9 cellular contexts compared by ENCODE assay signal in genomic region chr18:809985-810642, GRCh38. TPM values are rescaled to one million over a fixed set of nuclear protein-coding genes. Genes with fewer than 3 reads are reported as not detected.
A peak's percentile ranks its signal among the peaks of the same experiment; 100 is the strongest.
DNase-seq lines count a peak whose midpoint lies in the region; ATAC-seq, FAIRE-seq and TF ChIP-seq lines count a peak whose summit lies in the region.
"Had no signal": no experiment of that assay in that cellular context is flagged by ENCODE, and none has a peak within 500 bp of the region (broad histone marks: within the 10 kb centered on the region; RNA-seq: fewer than 3 reads in every experiment).

No MANE protein-coding gene starts in this region.

- TF ChIP-seq RAD21 in A549 (conservative IDR thresholded peaks at IDR 0.05 in 1 of 2, IDR thresholded peaks at IDR 0.05 in 1 of 2), result no peak

- DNase-seq in A549 (ENCODE audit: low read depth in 1 of 2, low spot score in 1 of 2), result no peak
- DNase-seq in epithelial cell of proximal tubule (ENCODE audit: low read depth), result no peak
- DNase-seq in epidermal melanocyte (ENCODE audit: insufficient read length, low spot score), result no peak
- no peak for DNase-seq in T1000 (lab: John Stamatoyannopoulos, UW)
- DNase-seq in NCI-H1105 (lab: John Stamatoyannopoulos, UW), result no peak
- DNase-seq in T-helper 9 cell, result no peak

- POLR2A ChIA-PET in A549 (lab: Yijun Ruan, JAX), result no interaction called here

- peaks cover 13% of the 10 kb centered on the region; the same call in 1 of the 2 replicates for H4K20me1 ChIP-seq in KMS-11 (ENCODE audit: insufficient read depth)

- peaks cover 58% of the 10 kb centered on the region for H3K79me2 ChIP-seq in KMS-11 (ENCODE audit: insufficient read depth, low read depth)

- H3K4me1 ChIP-seq in A549, result peaks cover 8% of the 10 kb centered on the region; the same call in 2 of the 3 replicates
- H3K4me1 ChIP-seq in KMS-11 (ENCODE audit: low read depth, poor library complexity, severe bottlenecking), result peaks cover 72% of the 10 kb centered on the region

- no peaks in the 10 kb centered on the region for H3K27me3 ChIP-seq in KMS-11 (ENCODE audit: insufficient read depth, low read depth)

- 66% methylated on average over 6 of the region's 6 CpGs for WGBS in A549 (ENCODE audit: missing lambda C conversion rate)

- H3K4me3 ChIP-seq in A549 (peak overlapping the region; percentile 98; the same call in 1 of the 3 replicates), KMS-11 (IDR thresholded peaks at IDR 0.05; ENCODE audit: insufficient read depth, low read depth, low read length) (no peak overlapping the region), epithelial cell of proximal tubule (ENCODE audit: low read depth, low read length) (peak overlapping the region; percentile 98)

- no peaks in the 10 kb centered on the region for H3K9me3 ChIP-seq in A549

- H3K9ac ChIP-seq in KMS-11, result no peak overlapping the region; the same call in 1 of the 2 replicates

- ATAC-seq in A549 (no peak), GM19438 (IDR thresholded peaks at IDR 0.05; ENCODE audit: low read depth, unreplicated experiment) (peak; percentile 17)

- no peak for TF ChIP-seq POLR2A in A549 (IDR thresholded peaks at IDR 0.05; ENCODE audit: low read length)

- no peak overlapping the region for H2AFZ ChIP-seq in KMS-11 (ENCODE audit: low read depth)

- no peaks in the 10 kb centered on the region for H3K36me3 ChIP-seq in KMS-11 (ENCODE audit: insufficient read depth)

- H3K27ac ChIP-seq in A549, result no peak overlapping the region
- H3K27ac ChIP-seq in KMS-11, result no peak overlapping the region

- TF ChIP-seq EP300 in A549 (IDR thresholded peaks at IDR 0.05), result no peak

- H3K4me2 ChIP-seq in A549 (peak overlapping the region; percentile 93), KMS-11 (peak overlapping the region; percentile 77)

- TF ChIP-seq CTCF in A549 (IDR thresholded peaks at IDR 0.05) (no peak), KMS-11 (conservative IDR thresholded peaks at IDR 0.05; ENCODE audit: low read depth, low read length) (no peak), epithelial cell of proximal tubule (conservative IDR thresholded peaks at IDR 0.05; ENCODE audit: low read depth, low read length) (no peak)

- FAIRE-seq in A549 (lab: Jason Lieb, UNC), result no peak
- FAIRE-seq: G401.6 had no signal

- CTCF ChIA-PET in A549 (lab: Yijun Ruan, JAX), result interaction anchor here (0.8 kb wide), 1 partner anchor 8 kb away, joined by 3 read pairs; no protein-coding TSS in a partner anchor

TF ChIP-seq in A549, 52 proteins besides CTCF, POLR2A, EP300 and RAD21:
- TF ChIP-seq JUN (IDR thresholded peaks at IDR 0.05) (no peak), CBX8 (IDR thresholded peaks at IDR 0.05) (no peak), REST (IDR thresholded peaks at IDR 0.05) (no peak), FOSB (CRISPR knock-in tag; IDR thresholded peaks at IDR 0.05) (no peak), HDAC2 (IDR thresholded peaks at IDR 0.05) (no peak), ZC3H11A (IDR thresholded peaks at IDR 0.05) (no peak), HOXA7 (CRISPR knock-in tag; IDR thresholded peaks at IDR 0.05) (no peak), KDM1A (IDR thresholded peaks at IDR 0.05; ENCODE audit: low read depth) (no peak), HOXB5 (CRISPR knock-in tag; IDR thresholded peaks at IDR 0.05) (no peak), ZFP36 (IDR thresholded peaks at IDR 0.05; ENCODE audit: borderline replicate concordance, partially characterized antibody) (no peak), CBX2 (IDR thresholded peaks at IDR 0.05; ENCODE audit: borderline replicate concordance, low read depth) (no peak)
- TF ChIP-seq, protein P1, sequence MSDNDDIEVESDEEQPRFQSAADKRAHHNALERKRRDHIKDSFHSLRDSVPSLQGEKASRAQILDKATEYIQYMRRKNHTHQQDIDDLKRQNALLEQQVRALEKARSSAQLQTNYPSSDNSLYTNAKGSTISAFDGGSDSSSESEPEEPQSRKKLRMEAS (IDR thresholded peaks at IDR 0.05), result no peak
TF ChIP-seq in A549: peak in this region for 0.

RNA-seq across cellular contexts. Expression of gene YES1, which starts 1.9 kb away (rescaled TPM):
- polyA plus RNA-seq in A549 (2011; rRNA removed), result 19.6 and 22.6 TPM in 2 replicates
- 10.1 and 10.9 TPM in 2 replicates for polyA plus RNA-seq in A549 (2012; cell fraction: cytosol; rRNA removed)
- polyA plus RNA-seq in A549 (2012; cell fraction: nucleus; rRNA removed), result 4.5 and 5.5 TPM in 2 replicates
- 31.0 to 32.5 TPM (median 32.1 TPM) in 3 replicates for polyA plus RNA-seq in A549 (2017; fragmentation: RNase III; extraction: RNeasy Plus Mini Kit Qiagen cat#74134 plus additional on column Dnase treatment)
- 12.6 and 18.4 TPM in 2 replicates for polyA minus RNA-seq in A549 (2011; rRNA and poly(A)+ RNA removed)
- total RNA-seq in epithelial cell of proximal tubule, result 109 and 130 TPM in 2 replicates
